ENCODE assay signal across 20 cellular contexts in genomic region chr5:180399931-180400330, GRCh38. TPM values are rescaled to one million over a fixed set of nuclear protein-coding genes. Genes with fewer than 3 reads are reported as not detected.
DNase-seq lines count a peak whose midpoint lies in the region; ATAC-seq, FAIRE-seq and TF ChIP-seq lines count a peak whose summit lies in the region.
"Had no signal": no experiment of that assay in that cellular context is flagged by ENCODE, and none has a peak within 500 bp of the region (broad histone marks: within the 10 kb centered on the region; RNA-seq: fewer than 3 reads in every experiment).

No MANE protein-coding gene starts in this region.

- H3K56ac ChIP-seq in H1 (replicated peaks; ENCODE audit: insufficient read length, low read depth, low read length), result no peak overlapping the region

- H3K9me3 ChIP-seq in H1 (ENCODE audit: insufficient read depth in 2 of 2, low read depth in 1 of 2, low read length in 1 of 2) (0 out of 4 replicates have a peak, but pooled peaks cover 0 to 2% of the 10 kb centered on the region in 2 experiments), skeletal muscle tissue (ENCODE audit: control insufficient read depth in 3 of 3, low read length in 3 of 3) (peaks cover 3 to 4% (median 4%) of the 10 kb centered on the region in 3 donors)
- H3K9me3 ChIP-seq: Caco-2 had no signal

- POLR2A ChIA-PET in H1 (lab: Charles Lee; ENCODE audit: partially characterized antibody), result no interaction called here

- no peaks in the 10 kb centered on the region; a peak in 1 of 7 replicates for H3K4me1 ChIP-seq in H1 (replicated peaks in 1 of 4; ENCODE audit: control insufficient read depth in 3 of 4, insufficient read depth in 4 of 4, low read length in 3 of 4)
- no peaks in the 10 kb centered on the region for H3K4me1 ChIP-seq in skeletal muscle tissue (ENCODE audit: control insufficient read depth in 3 of 3, insufficient read depth in 3 of 3, low read length in 3 of 3)
- H3K4me1 ChIP-seq: BLaER1, Caco-2 had no signal

- no peak for TF ChIP-seq RAD21 in H1 (IDR thresholded peaks at IDR 0.05 in 1 of 2, conservative IDR thresholded peaks at IDR 0.05 in 1 of 2; ENCODE audit: low read depth in 2 of 2, low read length in 2 of 2)

- no peak for TF ChIP-seq EP300 in H1 (IDR thresholded peaks at IDR 0.05; ENCODE audit: borderline replicate concordance in 1 of 2, low read depth in 2 of 2, low read length in 2 of 2)

- H4K8ac ChIP-seq in H1 (ENCODE audit: extremely low read depth, insufficient read depth, low read length), result no peak overlapping the region

- no peaks in the 10 kb centered on the region for H4K20me1 ChIP-seq in H1 (replicated peaks in 1 of 2; ENCODE audit: control insufficient read depth in 1 of 2, insufficient read depth in 2 of 2, low read length in 2 of 2)
- H4K20me1 ChIP-seq: BLaER1 had no signal

- no peaks in the 10 kb centered on the region for H3K36me3 ChIP-seq in H1 (ENCODE audit: control insufficient read depth in 2 of 4, insufficient read depth in 4 of 4, low read length in 3 of 4)
- no peaks in the 10 kb centered on the region for H3K36me3 ChIP-seq in skeletal muscle tissue (ENCODE audit: control insufficient read depth in 3 of 3, insufficient read depth in 3 of 3, low read length in 3 of 3)
- H3K36me3 ChIP-seq: BLaER1 had no signal

- no peaks in the 10 kb centered on the region for H3K79me2 ChIP-seq in H1 (ENCODE audit: control insufficient read depth in 1 of 2, insufficient read depth in 2 of 2, low read length in 2 of 2)

- H3K27ac ChIP-seq in H1 (ENCODE audit: low read depth, low read length) (no peak overlapping the region), skeletal muscle tissue (ENCODE audit: low read depth, low read length) (peak overlapping the region; percentile 40)
- H3K27ac ChIP-seq: 22Rv1, BLaER1, HL-60 had no signal

- no peaks in the 10 kb centered on the region; the same call in 1 of the 2 replicates for H3K79me1 ChIP-seq in H1 (ENCODE audit: low read depth, low read length)

- no peak for TF ChIP-seq CTCF in H1 (IDR thresholded peaks at IDR 0.05; ENCODE audit: control extremely low read depth in 1 of 3, insufficient read depth in 1 of 3, low read depth in 1 of 3, low read length in 3 of 3)

- H2AK5ac ChIP-seq in H1 (ENCODE audit: low read depth, low read length), result no peak overlapping the region

- peak overlapping the region; percentile 95; the same call in 1 of the 2 replicates for H2AFZ ChIP-seq in H1 (ENCODE audit: low read length)

- CTCF ChIA-PET in H1 (lab: Charles Lee; ENCODE audit: partially characterized antibody), result interaction anchor here (0.9 to 1.5 kb wide), 5 partner anchors 19 to 85 kb away, joined by 3 to 6 read pairs (median 3); no protein-coding TSS in a partner anchor

- H3K14ac ChIP-seq in H1 (ENCODE audit: insufficient read length), result no peak overlapping the region

- H3K9ac ChIP-seq in H1 (replicated peaks in 1 of 4; ENCODE audit: extremely low read depth in 1 of 4, low read depth in 3 of 4, low read length in 3 of 4), result no peak overlapping the region
- no peak overlapping the region for H3K9ac ChIP-seq in skeletal muscle tissue (ENCODE audit: low read depth in 1 of 3, low read length in 3 of 3)
- H3K9ac ChIP-seq: BLaER1 had no signal

- H3K18ac ChIP-seq in H1 (ENCODE audit: extremely low read depth, low read length), result no peak overlapping the region; the same call in 1 of the 2 replicates

- no peaks in the 10 kb centered on the region for H3K23me2 ChIP-seq in H1 (ENCODE audit: low read depth, low read length)

- no peak overlapping the region for H2BK20ac ChIP-seq in H1 (ENCODE audit: low read length)

- 94% methylated on average over 5 of the region's 5 CpGs; no CpG with 5 or more reads in 1 of the 2 experiments for WGBS in H1 (ENCODE audit: extremely low coverage in 1 of 2, insufficient coverage in 1 of 2, insufficient read length in 1 of 2, insufficient replicate concordance in 2 of 2, low coverage in 1 of 2, low lambda C conversion rate in 2 of 2, missing lambda C conversion rate in 1 of 2), 2 experiments

- no peak overlapping the region for H4K91ac ChIP-seq in H1 (replicated peaks; ENCODE audit: insufficient read length, low read length)

- no peak overlapping the region for H2BK5ac ChIP-seq in H1 (ENCODE audit: low read depth, low read length)

- no peak for TF ChIP-seq POLR2A in H1 (IDR thresholded peaks at IDR 0.05; ENCODE audit: control extremely low read depth in 1 of 2, low read depth in 2 of 2, low read length in 2 of 2)

- DNase-seq in activated effector memory CD4-positive, alpha-beta T cell treated with anti-CD3 and anti-CD28 coated beads, Interleukin-2, amount 50 U/mL, for 16 hours, result peak; percentile 6
- no peak for DNase-seq in activated effector memory CD4-positive, alpha-beta T cell treated with Interleukin-2 at 50 U/mL for 16 hours
- DNase-seq in H1 (ENCODE audit: low read depth in 1 of 2, low spot score in 2 of 2) (no peak), mesenteric fat pad (ENCODE audit: low spot score) (peak; percentile 22), NK-92 (lab: John Stamatoyannopoulos, UW; ENCODE audit: unreplicated experiment) (no peak)
- DNase-seq in NK-92 treated with Interleukin-12 subunit alpha and Interleukin-12 subunit beta, amount 100 ng/mL, for 24 hours (lab: John Stamatoyannopoulos, UW), result no peak
- DNase-seq: AML-193; Caco-2; CD8-positive, alpha-beta memory T cell; DND-41; GDM1; H9; IMR-90 had no signal

- no peak overlapping the region for H4K5ac ChIP-seq in H1 (ENCODE audit: insufficient read length, low read depth, low read length)

- no peak overlapping the region for H2BK120ac ChIP-seq in H1 (replicated peaks; ENCODE audit: low read depth, low read length)

- no peak for ATAC-seq in HG02981 (IDR thresholded peaks at IDR 0.05; ENCODE audit: unreplicated experiment)

- H3K4me2 ChIP-seq in H1 (ENCODE audit: insufficient read depth in 1 of 2, low read depth in 2 of 2, low read length in 2 of 2), result no peak overlapping the region
- H3K4me2 ChIP-seq: BLaER1 had no signal

- H2BK15ac ChIP-seq in H1 (ENCODE audit: low read length), result no peak overlapping the region

- no peak overlapping the region for H3K23ac ChIP-seq in H1 (ENCODE audit: insufficient read length)

- FAIRE-seq in H1 (lab: Jason Lieb, UNC), result no peak
- FAIRE-seq: GM12892, GM19239 had no signal

- H3K4me3 ChIP-seq in H1 (ENCODE audit: extremely low read depth in 1 of 4, insufficient read depth in 2 of 4, low read depth in 3 of 4, low read length in 4 of 4) (no peak overlapping the region), skeletal muscle tissue (ENCODE audit: low read length in 3 of 3) (no peak overlapping the region)
- H3K4me3 ChIP-seq: BLaER1 had no signal

- H2BK12ac ChIP-seq in H1 (ENCODE audit: low read depth, low read length), result 0 out of 2 replicates have a peak overlapping the region, but pooled peaks have one; percentile 29

- H3K4ac ChIP-seq in H1 (replicated peaks; ENCODE audit: insufficient read length, low read depth, low read length), result no peak overlapping the region

- no peaks in the 10 kb centered on the region for H3K27me3 ChIP-seq in H1 (replicated peaks in 1 of 4; ENCODE audit: control insufficient read depth in 3 of 4, extremely low read depth in 1 of 4, insufficient read depth in 3 of 4, low read length in 3 of 4)
- no peaks in the 10 kb centered on the region for H3K27me3 ChIP-seq in skeletal muscle tissue (ENCODE audit: control insufficient read depth in 3 of 3, insufficient read depth in 3 of 3, low read length in 3 of 3)
- H3K27me3 ChIP-seq: BLaER1 had no signal

TF ChIP-seq in H1, 55 proteins besides CTCF, POLR2A, EP300 and RAD21 (continues in another document):
- no peak for TF ChIP-seq TCF12 (IDR thresholded peaks at IDR 0.05; ENCODE audit: low read depth, low read length)
- no peak for TF ChIP-seq TEAD4 (IDR thresholded peaks at IDR 0.05; ENCODE audit: low read depth, low read length)
- no peak for TF ChIP-seq RFX5 (IDR thresholded peaks at IDR 0.05; ENCODE audit: borderline replicate concordance, low read depth, low read length)
- TF ChIP-seq, protein P1, sequence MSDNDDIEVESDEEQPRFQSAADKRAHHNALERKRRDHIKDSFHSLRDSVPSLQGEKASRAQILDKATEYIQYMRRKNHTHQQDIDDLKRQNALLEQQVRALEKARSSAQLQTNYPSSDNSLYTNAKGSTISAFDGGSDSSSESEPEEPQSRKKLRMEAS (IDR thresholded peaks at IDR 0.05), result no peak
- no peak for TF ChIP-seq HDAC2 (IDR thresholded peaks at IDR 0.05; ENCODE audit: borderline replicate concordance in 1 of 2, low read depth in 2 of 2, low read length in 2 of 2)
- no peak for TF ChIP-seq TAF7 (optimal IDR thresholded peaks at IDR 0.05; ENCODE audit: borderline replicate concordance, low read depth, low read length)
- TF ChIP-seq CEBPB (IDR thresholded peaks at IDR 0.05; ENCODE audit: low read depth, low read length), result no peak
- TF ChIP-seq, protein P2, sequence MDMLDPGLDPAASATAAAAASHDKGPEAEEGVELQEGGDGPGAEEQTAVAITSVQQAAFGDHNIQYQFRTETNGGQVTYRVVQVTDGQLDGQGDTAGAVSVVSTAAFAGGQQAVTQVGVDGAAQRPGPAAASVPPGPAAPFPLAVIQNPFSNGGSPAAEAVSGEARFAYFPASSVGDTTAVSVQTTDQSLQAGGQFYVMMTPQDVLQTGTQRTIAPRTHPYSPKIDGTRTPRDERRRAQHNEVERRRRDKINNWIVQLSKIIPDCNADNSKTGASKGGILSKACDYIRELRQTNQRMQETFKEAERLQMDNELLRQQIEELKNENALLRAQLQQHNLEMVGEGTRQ (IDR thresholded peaks at IDR 0.05; ENCODE audit: low read length), result no peak
- no peak for TF ChIP-seq SIN3A (conservative IDR thresholded peaks at IDR 0.05 in 1 of 2, IDR thresholded peaks at IDR 0.05 in 1 of 2; ENCODE audit: low read depth in 1 of 2, low read length in 2 of 2)
- TF ChIP-seq KDM1A (IDR thresholded peaks at IDR 0.05; ENCODE audit: borderline replicate concordance, low read length), result no peak
- TF ChIP-seq, protein P3, sequence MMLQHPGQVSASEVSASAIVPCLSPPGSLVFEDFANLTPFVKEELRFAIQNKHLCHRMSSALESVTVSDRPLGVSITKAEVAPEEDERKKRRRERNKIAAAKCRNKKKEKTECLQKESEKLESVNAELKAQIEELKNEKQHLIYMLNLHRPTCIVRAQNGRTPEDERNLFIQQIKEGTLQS (IDR thresholded peaks at IDR 0.05; ENCODE audit: insufficient read depth, low read depth, low read length), result no peak
- no peak for TF ChIP-seq CREB1 (IDR thresholded peaks at IDR 0.05)
- TF ChIP-seq MAFK (IDR thresholded peaks at IDR 0.05; ENCODE audit: low read depth, low read length), result no peak

RNA-seq across cellular contexts. Expression of gene GFPT2, which starts 46.8 kb away (rescaled TPM):
- total RNA-seq in H1 (2021; fragmentation: NEBNext Ultra II Directional; extraction: Animal tissue kit (Norgen Biotek cat#: 25700)), result 141 and 143 TPM in 2 replicates
- 83.7 and 90.0 TPM in 2 replicates for polyA plus RNA-seq in H1 (2011; rRNA removed)
- polyA plus RNA-seq in H1 (2011; cell fraction: cytosol; rRNA removed), result 101 TPM
- 136 TPM for polyA plus RNA-seq in H1 (2011; cell fraction: nucleus; rRNA removed)
- 78.6 to 104 TPM (median 83.3 TPM) in 4 replicates for polyA plus RNA-seq in H1 (2012, experiment 1 of 2)
- 47.5 TPM for polyA plus RNA-seq in H1 (2012, experiment 2 of 2)
- polyA plus RNA-seq in H1 (2013, experiment 1 of 2), result 73.7 TPM
- polyA plus RNA-seq in H1 (2013, experiment 2 of 2), result 66.5 TPM
- polyA minus RNA-seq in H1 (2011; rRNA and poly(A)+ RNA removed), result 118 and 127 TPM in 2 replicates
- polyA minus RNA-seq in H1 (2011; cell fraction: cytosol; rRNA and poly(A)+ RNA removed), result 56.6 TPM
- 80.8 TPM for polyA minus RNA-seq in H1 (2011; cell fraction: nucleus; rRNA and poly(A)+ RNA removed)
- total RNA-seq in mesenteric fat pad (187 TPM), skeletal muscle tissue (9.9 TPM)

Comparison
In these comparisons a context has a peak if more than half of its experiments do, and no peak if none do; other contexts are left out.
1. DNase-seq: peak in activated effector memory CD4-positive, alpha-beta T cell treated with anti-CD3 and anti-CD28 coated beads, Interleukin-2, amount 50 U/mL, for 16 hours (single experiment) and mesenteric fat pad (single experiment); none in activated effector memory CD4-positive, alpha-beta T cell treated with Interleukin-2 at 50 U/mL for 16 hours (single experiment), H1 (0 of 2), NK-92 (single experiment) and NK-92 treated with Interleukin-12 subunit alpha and Interleukin-12 subunit beta, amount 100 ng/mL, for 24 hours (single experiment).
2. RNA of gene GFPT2, which starts 46.8 kb away (total RNA-seq): 187 TPM in mesenteric fat pad (single experiment) and 141 to 143 TPM in H1; 9.9 TPM in skeletal muscle tissue (single experiment); every median in the first group is over 10 times any median in the second.